In the genomic region with DNA sequence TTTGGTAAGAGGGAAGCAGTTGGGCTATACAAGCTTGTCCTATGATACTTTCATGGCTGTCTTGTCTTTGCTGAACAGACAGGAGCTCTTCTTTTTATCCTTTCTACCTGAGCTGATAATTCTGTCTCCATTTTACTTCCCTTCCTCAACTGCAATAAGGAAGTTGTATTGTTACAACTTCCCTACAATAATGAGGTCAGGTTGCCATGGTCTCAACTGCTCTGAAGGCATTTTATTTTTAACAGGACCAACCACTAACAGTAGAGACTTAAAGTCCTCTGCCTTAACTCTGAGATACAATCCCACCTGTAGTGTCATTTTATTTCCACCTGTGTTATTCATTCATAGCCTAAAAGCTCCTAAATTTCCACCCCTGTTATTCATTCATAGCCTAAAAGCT, we compare ENCODE assay signal across 15 cellular contexts.
DNase-seq lines count a peak whose midpoint lies in the region; ATAC-seq and TF ChIP-seq lines count a peak whose summit lies in the region.
"Had no signal": no experiment of that assay in that cellular context is flagged by ENCODE, and none has a peak within 500 bp of the region (broad histone marks: within the 10 kb centered on the region; RNA-seq: fewer than 3 reads in every experiment).

No MANE protein-coding gene starts in this region.

- no peak for DNase-seq in stimulated activated naive CD8-positive, alpha-beta T cell treated with anti-CD3 and anti-CD28 coated beads, Interleukin-15, Interleukin-2, amounts not matched to agents 100 U/mL and 50 U/mL, for 24 hours
- peak; percentile 53 for DNase-seq in SKM-1 (lab: John Stamatoyannopoulos, UW; ENCODE audit: unreplicated experiment)
- no peak for DNase-seq in endothelial cell (ENCODE audit: low spot score)
- DNase-seq in GM13976 (ENCODE audit: low spot score): no peak
- DNase-seq in SHP77 (lab: John Stamatoyannopoulos, UW): no peak
- DNase-seq in activated effector memory CD4-positive, alpha-beta T cell treated with anti-CD3 and anti-CD28 coated beads, Interleukin-2, amount 50 U/mL, for 16 hours: no peak
- no peak for DNase-seq in NCI-H345 (lab: John Stamatoyannopoulos, UW)
- DNase-seq: amniotic stem cell, heart right ventricle, kidney glomerular epithelial cell, NCI-H524, Peyer's patch, T1000, thyroid gland had no signal

- H3K4me1 Mint-ChIP-seq in stimulated activated naive CD8-positive, alpha-beta T cell treated with anti-CD3 and anti-CD28 coated beads, Interleukin-15, Interleukin-2, amounts not matched to agents 100 ng/mL and 50 ng/mL, for 24 hours (ENCODE audit: low read depth): peaks cover 5% of the 10 kb centered on the region
- H3K4me1 Mint-ChIP-seq in endothelial cell (ENCODE audit: unreplicated experiment): peaks cover 23% of the 10 kb centered on the region

- no peak overlapping the region for H3K4me3 Mint-ChIP-seq in stimulated activated naive CD8-positive, alpha-beta T cell treated with anti-CD3 and anti-CD28 coated beads, Interleukin-15, Interleukin-2, amounts not matched to agents 100 ng/mL and 50 ng/mL, for 24 hours
- no peak overlapping the region for H3K4me3 Mint-ChIP-seq in endothelial cell (ENCODE audit: unreplicated experiment)

- peaks cover 4% of the 10 kb centered on the region for H3K9me3 Mint-ChIP-seq in stimulated activated naive CD8-positive, alpha-beta T cell treated with anti-CD3 and anti-CD28 coated beads, Interleukin-15, Interleukin-2, amounts not matched to agents 100 ng/mL and 50 ng/mL, for 24 hours
- H3K9me3 Mint-ChIP-seq in endothelial cell (ENCODE audit: unreplicated experiment): no peaks in the 10 kb centered on the region

- in situ Hi-C loops in GM13976 (cut with MboI; ENCODE audit: low sequenced_read_pairs, unreplicated experiment): no loop called here

- H3K27me3 Mint-ChIP-seq in stimulated activated naive CD8-positive, alpha-beta T cell treated with anti-CD3 and anti-CD28 coated beads, Interleukin-15, Interleukin-2, amounts not matched to agents 100 ng/mL and 50 ng/mL, for 24 hours: no peaks in the 10 kb centered on the region
- H3K27me3 Mint-ChIP-seq in endothelial cell (ENCODE audit: unreplicated experiment): peaks cover 2% of the 10 kb centered on the region

- TF ChIP-seq CTCF in endothelial cell (IDR thresholded peaks at IDR 0.05; ENCODE audit: unreplicated experiment) (no peak), GM13976 (IDR thresholded peaks at IDR 0.05; ENCODE audit: borderline replicate concordance, control extremely low read depth, extremely low read depth, insufficient read depth, missing control alignments) (no peak)

- peaks cover 52% of the 10 kb centered on the region for H3K36me3 Mint-ChIP-seq in stimulated activated naive CD8-positive, alpha-beta T cell treated with anti-CD3 and anti-CD28 coated beads, Interleukin-15, Interleukin-2, amounts not matched to agents 100 ng/mL and 50 ng/mL, for 24 hours (ENCODE audit: low read depth)
- H3K36me3 Mint-ChIP-seq in endothelial cell (ENCODE audit: low read depth, unreplicated experiment): no peaks in the 10 kb centered on the region

- peak overlapping the region; percentile 63 for H3K27ac Mint-ChIP-seq in stimulated activated naive CD8-positive, alpha-beta T cell treated with anti-CD3 and anti-CD28 coated beads, Interleukin-15, Interleukin-2, amounts not matched to agents 100 ng/mL and 50 ng/mL, for 24 hours
- peak overlapping the region; percentile 93 for H3K27ac Mint-ChIP-seq in endothelial cell (ENCODE audit: unreplicated experiment)

- ATAC-seq in stimulated activated naive CD8-positive, alpha-beta T cell treated with anti-CD3 and anti-CD28 coated beads, Interleukin-15, Interleukin-2, amounts not matched to agents 100 U/mL and 50 U/mL, for 24 hours: no peak
- ATAC-seq: heart right ventricle had no signal
